Comparison of ENCODE assay signal across 8 cellular contexts in the genomic region with DNA sequence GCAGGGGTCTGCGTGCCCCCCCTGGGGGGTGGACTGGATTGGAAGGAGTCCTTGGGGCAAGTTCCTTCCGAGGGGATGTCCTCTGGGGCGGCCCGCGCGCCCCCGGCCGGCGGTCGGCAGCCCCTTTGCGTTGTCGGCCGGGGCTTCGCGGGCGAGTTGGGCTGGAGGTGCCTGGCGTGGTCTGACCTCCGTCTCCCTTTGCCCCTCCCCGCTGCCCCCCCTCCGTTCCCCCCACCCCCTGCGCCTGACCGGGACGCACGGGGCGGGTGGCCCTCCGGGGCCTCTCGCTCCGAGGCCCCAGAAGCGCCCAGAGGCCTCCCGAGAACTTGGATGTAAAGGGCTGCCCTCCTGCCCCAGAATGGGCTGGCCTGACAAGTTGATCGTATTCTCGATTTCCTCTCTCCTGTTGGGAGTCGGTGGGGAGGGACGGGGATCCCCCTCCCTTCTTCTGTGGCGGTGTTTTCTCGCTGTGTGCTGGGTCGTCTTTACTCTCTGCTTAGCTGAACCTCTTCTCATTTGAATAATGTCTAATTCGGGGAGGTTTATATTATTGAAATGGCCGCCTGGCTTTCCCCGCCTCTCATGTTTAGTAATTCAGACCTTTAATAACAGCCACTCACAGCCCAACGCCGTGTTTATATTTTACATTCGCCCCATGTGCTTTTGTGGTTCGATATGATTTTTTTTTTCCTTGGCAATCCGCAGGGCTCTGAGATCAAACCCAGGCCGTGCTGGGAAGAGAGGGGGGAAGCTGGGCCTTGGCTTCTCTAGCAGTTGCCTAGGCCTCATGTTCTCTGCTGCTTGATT. TPM values are rescaled to one million over a fixed set of nuclear protein-coding genes. Genes with fewer than 3 reads are reported as not detected.
DNase-seq lines count a peak whose midpoint lies in the region; ATAC-seq and TF ChIP-seq lines count a peak whose summit lies in the region.

No MANE protein-coding gene starts in this region.

- peak overlapping the region; percentile 85 for H3K4me3 ChIP-seq in lower leg skin (ENCODE audit: low read depth, poor library complexity, severe bottlenecking)

- 0 to 1% methylated on average over 23 to 30 of the region's 46 CpGs for WGBS in lower leg skin, 2 donors

- ATAC-seq in GM19025 (IDR thresholded peaks at IDR 0.05; ENCODE audit: low read depth, unreplicated experiment) (peak; percentile 39), HG03342 (IDR thresholded peaks at IDR 0.05; ENCODE audit: unreplicated experiment) (peak; percentile 57)

- DNase-seq in Ammon's horn (ENCODE audit: low spot score) = peak; percentile 65
- peak; percentile 32 to 46 for DNase-seq in NCI-H524 (lab: John Stamatoyannopoulos, UW)
- peak; percentile 40 to 67 for DNase-seq in activated CD4-positive, alpha-beta T cell treated with anti-CD3 and anti-CD28 coated beads, Interleukin-2, amount 50 U/mL, for 24 hours (ENCODE audit: low read depth in 1 of 2, low spot score in 1 of 2)
- DNase-seq in dermis blood vessel endothelial cell = peak; percentile 68
- DNase-seq in lower leg skin (ENCODE audit: low spot score in 2 of 2) = peak; percentile 81 to 91
- DNase-seq in stimulated activated CD4-positive, alpha-beta T cell treated with anti-CD3 and anti-CD28 coated beads, Interleukin-4, amount 100 ng/mL, for 48 hours (ENCODE audit: low read depth in 2 of 2) = peak; percentile 40 to 60

- intact Hi-C loops in lower leg skin (cut with DNase I; ENCODE audit: low total_unique reads) = no loop called here

- no peak for TF ChIP-seq CTCF in lower leg skin (IDR thresholded peaks at IDR 0.05)

- peak in 1 of 2 donors; percentile 25 for TF ChIP-seq POLR2A in lower leg skin (IDR thresholded peaks at IDR 0.05)

RNA-seq across cellular contexts. Expression of gene POU2F1, which starts 1.3 kb away (rescaled TPM):
- total RNA-seq in dermis blood vessel endothelial cell (5.6 and 8.2 TPM in 2 replicates), lower leg skin (10 to 100 TPM in 1 of 4 donors, 1 to 10 TPM in 3; 8.7 to 34.0 (median 9.6) TPM)

Comparison
In these comparisons a context has a peak if more than half of its experiments do, and no peak if none do; other contexts are left out.
1. Peak in every context shown above with its lines: DNase-seq, ATAC-seq and H3K4me3 ChIP-seq.